In genomic region chr1:37726191-37726590, GRCh38 we compare ENCODE assay signal across 1 cellular context.
TF ChIP-seq lines count a peak whose summit lies in the region.

No MANE protein-coding gene starts in this region.

TF ChIP-seq in H1, 55 proteins besides CTCF, POLR2A, EP300 and RAD21:
- TF ChIP-seq ATF3 (IDR thresholded peaks at IDR 0.05; ENCODE audit: insufficient read depth, low read depth, low read length) (no peak), EGR1 (IDR thresholded peaks at IDR 0.05; ENCODE audit: borderline replicate concordance, low read depth, low read length) (no peak), RBBP5 (IDR thresholded peaks at IDR 0.05; ENCODE audit: borderline replicate concordance, low read depth, low read length) (no peak), KDM5A (IDR thresholded peaks at IDR 0.05; ENCODE audit: low read length) (no peak), MAX (IDR thresholded peaks at IDR 0.05) (no peak), SUZ12 (IDR thresholded peaks at IDR 0.05; ENCODE audit: low read length) (no peak), JUND (IDR thresholded peaks at IDR 0.05; ENCODE audit: low read length) (no peak), KDM1A (IDR thresholded peaks at IDR 0.05; ENCODE audit: borderline replicate concordance, low read length) (no peak), E2F6 (IDR thresholded peaks at IDR 0.05) (no peak), SIN3A (conservative IDR thresholded peaks at IDR 0.05 in 1 of 2, IDR thresholded peaks at IDR 0.05 in 1 of 2; ENCODE audit: low read depth in 1 of 2, low read length in 2 of 2) (no peak), GTF2F1 (IDR thresholded peaks at IDR 0.05; ENCODE audit: borderline replicate concordance, low read depth, low read length) (no peak), KDM4A (IDR thresholded peaks at IDR 0.05; ENCODE audit: low read depth, low read length, severe bottlenecking) (no peak), MAFK (IDR thresholded peaks at IDR 0.05; ENCODE audit: low read depth, low read length) (no peak), TAF7 (optimal IDR thresholded peaks at IDR 0.05; ENCODE audit: borderline replicate concordance, low read depth, low read length) (no peak), CBX5 (IDR thresholded peaks at IDR 0.05; ENCODE audit: low read depth, low read length) (no peak), RFX5 (IDR thresholded peaks at IDR 0.05; ENCODE audit: borderline replicate concordance, low read depth, low read length) (no peak)
